ENCODE assay signal across 25 cellular contexts in genomic region chr18:8781671-8782070, GRCh38.
DNase-seq lines count a peak whose midpoint lies in the region; ATAC-seq, FAIRE-seq and TF ChIP-seq lines count a peak whose summit lies in the region.
"Had no signal": no experiment of that assay in that cellular context is flagged by ENCODE, and none has a peak within 500 bp of the region (broad histone marks: within the 10 kb centered on the region; RNA-seq: fewer than 3 reads in every experiment).

No MANE protein-coding gene starts in this region.

- H3K9me3 Mint-ChIP-seq in Calu3 (ENCODE audit: low read depth, unreplicated experiment) (no peaks in the 10 kb centered on the region), neural crest cell (no peaks in the 10 kb centered on the region)
- H3K9me3 Mint-ChIP-seq: T-cell had no signal

- H3K4me3 ChIP-seq in K562 (no peak overlapping the region), testis (no peak overlapping the region), ascending aorta (no peak overlapping the region)
- H3K4me3 ChIP-seq: A549 had no signal

- peak overlapping the region; percentile 52 for H3K27ac Mint-ChIP-seq in Calu3 (ENCODE audit: unreplicated experiment)
- H3K27ac Mint-ChIP-seq in neural crest cell (ENCODE audit: unreplicated experiment), result peak overlapping the region; percentile 91
- H3K27ac Mint-ChIP-seq: B cell, T-cell had no signal

- CTCF ChIA-PET in Calu3 (lab: Charles Lee) (no interaction called here), K562 (lab: Yijun Ruan, JAX; ENCODE audit: low intra/inter-chr PET ratio) (no interaction called here)

- WGBS in K562 (ENCODE audit: insufficient coverage, low coverage, missing lambda C conversion rate), result 17% methylated on average over 12 of the region's 12 CpGs
- 61 to 83% methylated on average over 10 to 12 of the region's 12 CpGs for WGBS in testis, 2 donors

- TF ChIP-seq CTCF in Calu3 (IDR thresholded peaks at IDR 0.05; ENCODE audit: unreplicated experiment) (no peak), K562 (IDR thresholded peaks at IDR 0.05 in 2 of 3, conservative IDR thresholded peaks at IDR 0.05 in 1 of 3; ENCODE audit: insufficient read depth in 2 of 3, low read depth in 1 of 3, low read length in 3 of 3) (no peak), neural crest cell (conservative IDR thresholded peaks at IDR 0.05) (no peak), testis (IDR thresholded peaks at IDR 0.05) (no peak), ascending aorta (IDR thresholded peaks at IDR 0.05) (no peak)

- no peak overlapping the region for H3K4me2 ChIP-seq in K562 (ENCODE audit: insufficient read depth, low read length)
- H3K4me2 ChIP-seq: A549 had no signal

- no peak overlapping the region for H2AFZ ChIP-seq in K562 (ENCODE audit: low read depth, low read length)

- DNase-seq in Calu3 (no peak), K562 (ENCODE audit: extremely low read depth in 1 of 4, low spot score in 3 of 4) (no peak), neural crest cell (ENCODE audit: low read depth, low spot score) (no peak), testis (peak; percentile 41), activated gamma-delta T cell (lab: John Stamatoyannopoulos, UW) (no peak), ascending aorta (ENCODE audit: low spot score in 2 of 2) (no peak)
- DNase-seq: DMS153, DND-41, HCEC 1CT, Karpas-422, NCI-H1092, NCI-H1417 treated with DMSO at 0.1 percent for 48 hours, NCI-H1694 treated with DMSO at 0.1 percent for 48 hours, NCI-H2081 treated with DMSO at 0.1 percent for 48 hours, NCI-H2171, NCI-H524 treated with DMSO at 0.1 percent for 48 hours, SHP77, T-cell had no signal

- H3K27me3 ChIP-seq in K562 (ENCODE audit: control insufficient read depth in 2 of 2, insufficient read depth in 2 of 2, low read length in 2 of 2) (peaks cover 5 to 37% of the 10 kb centered on the region in 2 experiments; a peak in 3 of 5 replicates), testis (no peaks in the 10 kb centered on the region), ascending aorta (no peaks in the 10 kb centered on the region)

- ATAC-seq in K562, result peak; percentile 28; the same call in 2 of the 3 replicates
- no peak for ATAC-seq in HG03097 (IDR thresholded peaks at IDR 0.05; ENCODE audit: low FRiP score, unreplicated experiment)
- no peak for ATAC-seq in HG03378 (IDR thresholded peaks at IDR 0.05; ENCODE audit: unreplicated experiment)
- ATAC-seq: A549, Panc1, T-cell had no signal

- POLR2A ChIA-PET in K562 (lab: Yijun Ruan, JAX), result interaction anchor here (0.6 to 1.2 kb wide), 3 partner anchors 12 to 122 kb away, joined by 3 to 4 read pairs (median 3); no protein-coding TSS in a partner anchor

- intact Hi-C loops in Calu3 (cut with micrococcal nuclease; ENCODE audit: unreplicated experiment), result no loop called here
- intact Hi-C loops in K562 (cut with micrococcal nuclease), result no loop called here
- intact Hi-C loops in testis (cut with DNase I; ENCODE audit: low total_unique reads), result no loop called here
- intact Hi-C loops in ascending aorta (cut with DNase I), result no loop called here

- BruUV-seq in Calu3 (replicated peaks; lab: Mats Ljungman, UMichigan), result no TSS peak
- no TSS peak for BruUV-seq in K562 (replicated peaks; lab: Mats Ljungman, UMichigan)

- no peaks in the 10 kb centered on the region for H3K36me3 ChIP-seq in K562 (ENCODE audit: control insufficient read depth, insufficient read depth, low read length)
- no peaks in the 10 kb centered on the region for H3K36me3 ChIP-seq in testis (ENCODE audit: low read depth, missing control alignments)
- H3K36me3 ChIP-seq in ascending aorta, result no peaks in the 10 kb centered on the region

- no peak for TF ChIP-seq EP300 in K562 (IDR thresholded peaks at IDR 0.05; ENCODE audit: low read length)

- H3K4me1 Mint-ChIP-seq in Calu3 (ENCODE audit: low read depth, unreplicated experiment) (peaks cover 16% of the 10 kb centered on the region), neural crest cell (peaks cover 54% of the 10 kb centered on the region)

- H3K36me3 Mint-ChIP-seq in Calu3 (ENCODE audit: insufficient read depth, unreplicated experiment), result peaks cover 72% of the 10 kb centered on the region
- peaks cover 4% of the 10 kb centered on the region for H3K36me3 Mint-ChIP-seq in neural crest cell (ENCODE audit: low read depth)
- H3K36me3 Mint-ChIP-seq: T-cell had no signal

- no peak overlapping the region for H3K4me3 Mint-ChIP-seq in Calu3 (ENCODE audit: low read depth, unreplicated experiment)
- H3K4me3 Mint-ChIP-seq in neural crest cell, result no peak overlapping the region
- H3K4me3 Mint-ChIP-seq: B cell, T-cell had no signal

- no peak overlapping the region for H3K9ac ChIP-seq in K562 (ENCODE audit: insufficient read depth in 1 of 2, low read depth in 2 of 2, low read length in 2 of 2)

- no peaks in the 10 kb centered on the region for H4K20me1 ChIP-seq in K562 (replicated peaks; ENCODE audit: control insufficient read depth, insufficient read depth, low read length)

- peaks cover 4 to 22% of the 10 kb centered on the region in 2 experiments; a peak in 2 of 5 replicates for H3K4me1 ChIP-seq in K562 (replicated peaks in 1 of 2; ENCODE audit: control insufficient read depth in 2 of 2, insufficient read depth in 2 of 2, low read length in 2 of 2)
- H3K4me1 ChIP-seq in testis, result peaks cover 31% of the 10 kb centered on the region
- no peaks in the 10 kb centered on the region for H3K4me1 ChIP-seq in ascending aorta

- H3K9me1 ChIP-seq in K562 (ENCODE audit: control insufficient read depth, insufficient read depth, low read length), result peaks cover 4% of the 10 kb centered on the region

- H3K79me2 ChIP-seq in K562 (ENCODE audit: control insufficient read depth, insufficient read depth, low read length), result no peaks in the 10 kb centered on the region

- TF ChIP-seq RAD21 in K562 (CRISPR knock-in tag; conservative IDR thresholded peaks at IDR 0.05 in 1 of 2, IDR thresholded peaks at IDR 0.05 in 1 of 2), result no peak

- no peak overlapping the region for H3K27ac ChIP-seq in K562 (ENCODE audit: extremely low read depth, low read depth, low read length)
- H3K27ac ChIP-seq in testis, result no peak overlapping the region
- H3K27ac ChIP-seq in ascending aorta, result no peak overlapping the region
- H3K27ac ChIP-seq: HL-60, RWPE1 had no signal

- H3K9me3 ChIP-seq in K562 (replicated peaks; ENCODE audit: control insufficient read depth, insufficient read depth, low read depth, low read length) (no peaks in the 10 kb centered on the region), testis (no peaks in the 10 kb centered on the region), ascending aorta (no peaks in the 10 kb centered on the region)
- H3K9me3 ChIP-seq: A549 had no signal

- in situ Hi-C loops in K562 (cut with MboI), result no loop called here

- no peaks in the 10 kb centered on the region for H3K27me3 Mint-ChIP-seq in Calu3 (ENCODE audit: unreplicated experiment)
- H3K27me3 Mint-ChIP-seq in neural crest cell (ENCODE audit: low read depth), result no peaks in the 10 kb centered on the region
- H3K27me3 Mint-ChIP-seq: B cell had no signal

- TF ChIP-seq POLR2A in K562 (conservative IDR thresholded peaks at IDR 0.05) (no peak), testis (IDR thresholded peaks at IDR 0.05) (no peak)

- no peak for FAIRE-seq in K562 (lab: Jason Lieb, UNC)
- FAIRE-seq: A549 had no signal

TF ChIP-seq in K562, 482 proteins besides CTCF, POLR2A, EP300 and RAD21:
- TF ChIP-seq THAP12 (CRISPR knock-in tag; IDR thresholded peaks at IDR 0.05) (0 out of 2 replicates have a peak, but pooled peaks have one; percentile 16), ELF1 (tag; IDR thresholded peaks at IDR 0.05) (no peak)
TF ChIP-seq in K562: peak in this region for 1.
